Comparison of ENCODE assay signal across 30 cellular contexts in genomic region chr1:230717251-230717650, GRCh38. TPM values are rescaled to one million over a fixed set of nuclear protein-coding genes. Genes with fewer than 3 reads are reported as not detected.
DNase-seq lines count a peak whose midpoint lies in the region; ATAC-seq, FAIRE-seq and TF ChIP-seq lines count a peak whose summit lies in the region.
"Had no signal": no experiment of that assay in that cellular context is flagged by ENCODE, and none has a peak within 500 bp of the region (broad histone marks: within the 10 kb centered on the region; RNA-seq: fewer than 3 reads in every experiment).

No MANE protein-coding gene starts in this region.

- no peak overlapping the region for H2AFZ ChIP-seq in K562 (ENCODE audit: low read depth, low read length)
- H2AFZ ChIP-seq: GM23248, PC-9 had no signal

- H3K36me3 ChIP-seq in breast epithelium (no peaks in the 10 kb centered on the region), K562 (ENCODE audit: control insufficient read depth, insufficient read depth, low read length) (no peaks in the 10 kb centered on the region), liver (ENCODE audit: control insufficient read depth in 4 of 4, insufficient read depth in 3 of 4, low read depth in 1 of 4, low read length in 3 of 4) (no peaks in the 10 kb centered on the region), gastroesophageal sphincter (no peaks in the 10 kb centered on the region)
- H3K36me3 ChIP-seq: SJSA1 had no signal

- H3K27ac Mint-ChIP-seq in MCF 10A (ENCODE audit: low read depth, unreplicated experiment) = no peak overlapping the region
- H3K27ac Mint-ChIP-seq in naive thymus-derived CD8-positive, alpha-beta T cell = no peak overlapping the region
- H3K27ac Mint-ChIP-seq: H9 had no signal

- H3K4me3 ChIP-seq in breast epithelium = no peak overlapping the region
- H3K4me3 ChIP-seq in K562 = no peak overlapping the region
- H3K4me3 ChIP-seq in liver (ENCODE audit: low read depth in 1 of 3, low read length in 3 of 3) = no peak overlapping the region
- no peak overlapping the region for H3K4me3 ChIP-seq in gastroesophageal sphincter
- H3K4me3 ChIP-seq: GM12878, GM23248, PC-9, SJSA1 had no signal

- H4K20me1 ChIP-seq in K562 (replicated peaks; ENCODE audit: control insufficient read depth, insufficient read depth, low read length) = no peaks in the 10 kb centered on the region; the same call in 1 of the 2 replicates

- H3K27me3 Mint-ChIP-seq in MCF 10A (ENCODE audit: insufficient read depth, unreplicated experiment) = no peaks in the 10 kb centered on the region
- H3K27me3 Mint-ChIP-seq in naive thymus-derived CD8-positive, alpha-beta T cell = peaks cover 8 to 30% (median 17%) of the 10 kb centered on the region in 5 donors

- H3K9ac ChIP-seq in K562 (ENCODE audit: insufficient read depth in 1 of 2, low read depth in 2 of 2, low read length in 2 of 2) (no peak overlapping the region), liver (ENCODE audit: low read depth in 1 of 2, low read length in 2 of 2) (no peak overlapping the region)
- H3K9ac ChIP-seq: GM23248 had no signal

- peaks cover 8% of the 10 kb centered on the region for H3K4me1 Mint-ChIP-seq in MCF 10A (ENCODE audit: insufficient read depth, unreplicated experiment)
- no peaks in the 10 kb centered on the region for H3K4me1 Mint-ChIP-seq in naive thymus-derived CD8-positive, alpha-beta T cell

- no TSS peak for BruUV-seq in MCF 10A (replicated peaks; lab: Mats Ljungman, UMichigan)
- BruUV-seq in K562 (replicated peaks; lab: Mats Ljungman, UMichigan) = no TSS peak

- in situ Hi-C loops in K562 (cut with MboI) = no loop called here

- no peak for TF ChIP-seq RAD21 in K562 (CRISPR knock-in tag; conservative IDR thresholded peaks at IDR 0.05 in 1 of 2, IDR thresholded peaks at IDR 0.05 in 1 of 2)
- TF ChIP-seq RAD21 in liver (IDR thresholded peaks at IDR 0.05) = peak in 1 of 2 donors; percentile 28

- H3K4me1 ChIP-seq in breast epithelium = peaks cover 0 to 7% of the 10 kb centered on the region in 2 donors
- no peaks in the 10 kb centered on the region for H3K4me1 ChIP-seq in K562 (replicated peaks in 1 of 2; ENCODE audit: control insufficient read depth in 2 of 2, insufficient read depth in 2 of 2, low read length in 2 of 2)
- H3K4me1 ChIP-seq in liver (ENCODE audit: control insufficient read depth in 4 of 4, insufficient read depth in 4 of 4, low read length in 3 of 4) = peaks cover 3 to 31% (median 20%) of the 10 kb centered on the region in 4 donors
- peaks cover 0 to 23% (median 12%) of the 10 kb centered on the region in 3 donors for H3K4me1 ChIP-seq in gastroesophageal sphincter
- H3K4me1 ChIP-seq: SJSA1 had no signal

- CTCF ChIA-PET in MCF 10A (lab: Yijun Ruan, JAX) = no interaction called here
- CTCF ChIA-PET in K562 (lab: Yijun Ruan, JAX; ENCODE audit: low intra/inter-chr PET ratio) = no interaction called here

- H3K27ac ChIP-seq in breast epithelium (no peak overlapping the region), K562 (ENCODE audit: extremely low read depth, low read depth, low read length) (no peak overlapping the region), liver (ENCODE audit: low read depth in 1 of 2, low read length in 2 of 2) (no peak overlapping the region), gastroesophageal sphincter (no peak overlapping the region)
- H3K27ac ChIP-seq: 22Rv1, GM23248, HL-60, PC-9, SJSA1 had no signal

- H3K36me3 Mint-ChIP-seq in MCF 10A (ENCODE audit: insufficient read depth, unreplicated experiment) = no peaks in the 10 kb centered on the region
- H3K36me3 Mint-ChIP-seq in naive thymus-derived CD8-positive, alpha-beta T cell = peaks cover 0 to 11% (median 0%) of the 10 kb centered on the region in 3 donors

- H3K4me3 Mint-ChIP-seq in MCF 10A (ENCODE audit: unreplicated experiment) = no peak overlapping the region
- no peak overlapping the region for H3K4me3 Mint-ChIP-seq in naive thymus-derived CD8-positive, alpha-beta T cell
- H3K4me3 Mint-ChIP-seq: H9 had no signal

- H3K9me3 ChIP-seq in breast epithelium = peaks cover 0 to 4% of the 10 kb centered on the region in 2 donors
- no peaks in the 10 kb centered on the region for H3K9me3 ChIP-seq in K562 (replicated peaks; ENCODE audit: control insufficient read depth, insufficient read depth, low read depth, low read length)
- H3K9me3 ChIP-seq in liver (ENCODE audit: control insufficient read depth in 4 of 4, low read length in 3 of 4) = peaks cover 0 to 6% (median 0%) of the 10 kb centered on the region in 4 donors
- no peaks in the 10 kb centered on the region for H3K9me3 ChIP-seq in gastroesophageal sphincter

- no peak for FAIRE-seq in K562 (lab: Jason Lieb, UNC)
- FAIRE-seq: D721Med, GM12878 had no signal

- no peaks in the 10 kb centered on the region for H3K9me1 ChIP-seq in K562 (ENCODE audit: control insufficient read depth, insufficient read depth, low read length)

- ATAC-seq in K562 (no peak), gastroesophageal sphincter (no peak)
- no peak for ATAC-seq in naive thymus-derived CD8-positive, alpha-beta T cell
- ATAC-seq: GM12878, Right ventricle myocardium inferior had no signal

- DNase-seq in MCF 10A (ENCODE audit: unreplicated experiment) = peak; percentile 25
- DNase-seq in breast epithelium (ENCODE audit: low spot score in 2 of 2) = no peak
- DNase-seq in HCEC 1CT = peak; percentile 14
- DNase-seq in K562 (ENCODE audit: extremely low read depth in 1 of 4, low spot score in 3 of 4) = no peak
- DNase-seq in hepatic stellate cell (ENCODE audit: low spot score) = no peak
- DNase-seq in naive thymus-derived CD8-positive, alpha-beta T cell = no peak
- DNase-seq: EL, GDM1, GM23248, H9, Kasumi-1, MV-4-11, NCI-H1105, NCI-H146, NCI-H2029, NCI-H2227 treated with DMSO at 0.1 percent for 48 hours, NCI-H526 treated with DMSO at 0.1 percent for 48 hours, PC-9 had no signal

- TF ChIP-seq POLR2A in breast epithelium (IDR thresholded peaks at IDR 0.05) = no peak
- TF ChIP-seq POLR2A in K562 (conservative IDR thresholded peaks at IDR 0.05) = no peak
- TF ChIP-seq POLR2A in gastroesophageal sphincter (IDR thresholded peaks at IDR 0.05) = no peak

- TF ChIP-seq EP300 in K562 (IDR thresholded peaks at IDR 0.05; ENCODE audit: low read length) = no peak
- TF ChIP-seq EP300 in gastroesophageal sphincter (IDR thresholded peaks at IDR 0.05) = no peak

- peaks cover 7% of the 10 kb centered on the region for H3K9me3 Mint-ChIP-seq in MCF 10A (ENCODE audit: unreplicated experiment)
- H3K9me3 Mint-ChIP-seq in naive thymus-derived CD8-positive, alpha-beta T cell = peaks cover 0 to 26% (median 9%) of the 10 kb centered on the region in 9 donors

- H3K4me2 ChIP-seq in K562 (ENCODE audit: insufficient read depth, low read length) = no peak overlapping the region
- H3K4me2 ChIP-seq: PC-9 had no signal

- POLR2A ChIA-PET in MCF 10A (lab: Yijun Ruan, JAX) (no interaction called here), K562 (lab: Yijun Ruan, JAX) (interaction anchor here (0.6 kb wide), 1 partner anchor 216 kb away, joined by 4 read pairs; no protein-coding TSS in a partner anchor)
- POLR2A ChIA-PET in naive thymus-derived CD8-positive, alpha-beta T cell (lab: Charles Lee) = no interaction called here

- TF ChIP-seq CTCF in MCF 10A (IDR thresholded peaks at IDR 0.05; ENCODE audit: unreplicated experiment) (no peak), breast epithelium (IDR thresholded peaks at IDR 0.05) (no peak), K562 (IDR thresholded peaks at IDR 0.05 in 2 of 3, conservative IDR thresholded peaks at IDR 0.05 in 1 of 3; ENCODE audit: insufficient read depth in 2 of 3, low read depth in 1 of 3, low read length in 3 of 3) (no peak), liver (IDR thresholded peaks at IDR 0.05; ENCODE audit: low read depth, low read length, missing input control) (no peak), gastroesophageal sphincter (IDR thresholded peaks at IDR 0.05) (no peak)

- H3K79me2 ChIP-seq in K562 (ENCODE audit: control insufficient read depth, insufficient read depth, low read length) = no peaks in the 10 kb centered on the region

- intact Hi-C loops in MCF 10A (cut with micrococcal nuclease) (no loop called here), breast epithelium (cut with DNase I; ENCODE audit: low total_unique reads) (loop anchor here (10.0 kb wide), 1 partner anchor 1678 kb away; no protein-coding TSS in a partner anchor), K562 (cut with micrococcal nuclease) (no loop called here)

- 0% methylated on average over 1 of the region's 1 CpG for WGBS in K562 (ENCODE audit: insufficient coverage, low coverage, missing lambda C conversion rate)
- WGBS in liver = 86% methylated on average over 1 of the region's 1 CpG
- 78% methylated on average over 1 of the region's 1 CpG; no CpG with 5 or more reads in 1 of the 2 donors for WGBS in gastroesophageal sphincter (ENCODE audit: low coverage in 1 of 2), 2 donors

- no peaks in the 10 kb centered on the region for H3K27me3 ChIP-seq in breast epithelium
- H3K27me3 ChIP-seq in K562 (ENCODE audit: control insufficient read depth in 2 of 2, insufficient read depth in 2 of 2, low read length in 2 of 2) = peaks cover 30 to 32% of the 10 kb centered on the region in 2 experiments
- no peaks in the 10 kb centered on the region for H3K27me3 ChIP-seq in liver (ENCODE audit: control insufficient read depth in 4 of 4, insufficient read depth in 4 of 4, low read length in 3 of 4)
- H3K27me3 ChIP-seq in gastroesophageal sphincter = no peaks in the 10 kb centered on the region
- H3K27me3 ChIP-seq: SJSA1 had no signal

RNA-seq across cellular contexts. Expression of gene AGT, which starts 3.3 kb away (rescaled TPM):
- total RNA-seq in MCF 10A (2022) (not detected in 2 replicates), breast epithelium (1 to 10 TPM in 2 of 3 donors, under 1 TPM in 1; 0.59 to 9.1 (median 8.2) TPM), K562 (2014; rRNA removed) (not detected in 2 replicates), K562 (2014; rRNA removed; fragmentation: Illumina TruSeq; extraction: Trizol) (not detected in 2 replicates), K562 (2015; rRNA removed; fragmentation: Illumina TruSeq; extraction: Trizol) (not detected in 2 replicates), K562 (2021) (0.40 and 0.78 TPM in 2 replicates), liver (1,000 to 10,000 TPM; 1,430 to 1,596 TPM), gastroesophageal sphincter (10 to 100 TPM in 2 of 4 donors, 1 to 10 TPM in 2; 5.0 to 16.0 (median 8.4) TPM)
- total RNA-seq in K562 (2011; cell fraction: chromatin; rRNA removed; ENCODE audit: low replicate concordance) = not detected in 2 replicates
- total RNA-seq in K562 (2011; cell fraction: nucleolus; rRNA removed) = not detected in 2 replicates
- total RNA-seq in K562 (2011; cell fraction: nucleoplasm; rRNA removed) = not detected in 2 replicates
- polyA plus RNA-seq in K562 (2011; rRNA removed) (not detected in 2 replicates), K562 (2014; fragmentation: Illumina TruSeq; extraction: Trizol) (not detected in 2 replicates), K562 (2014; fragmentation: Nextera tagmentation; extraction: Ambion mirVana) (not detected), K562 (2014; rRNA removed) (not detected in 2 replicates), liver (1,000 to 10,000 TPM; 2,582 to 5,119 TPM)
- polyA plus RNA-seq in K562 (2011; cell fraction: cytosol; rRNA removed) = 0.04 TPM in 1 of 2 replicates, not detected in the other
- polyA plus RNA-seq in K562 (2011; cell fraction: nucleus; rRNA removed) = not detected in 2 replicates
- not detected in 2 replicates for polyA plus RNA-seq in K562 (2012)
- polyA minus RNA-seq in K562 (2011; rRNA and poly(A)+ RNA removed) = not detected in 2 replicates
- polyA minus RNA-seq in K562 (2011; cell fraction: cytosol; rRNA and poly(A)+ RNA removed) = 5.2 TPM in 1 of 2 replicates, not detected in the other
- polyA minus RNA-seq in K562 (2011; cell fraction: nucleus; rRNA and poly(A)+ RNA removed) = not detected in 2 replicates
- total RNA-seq in naive thymus-derived CD8-positive, alpha-beta T cell = not detected
- not detected for polyA plus RNA-seq in naive thymus-derived CD8-positive, alpha-beta T cell
- total RNA-seq: GM23248, H9, M059J, NCI-H460, PC-9, RPMI7951, SJSA1 had no signal
- polyA plus RNA-seq: GM12878, GM23248 had no signal

RNA-seq across cellular contexts. Expression of gene CAPN9, which starts 29.9 kb away (rescaled TPM):
- not detected in 2 replicates for total RNA-seq in MCF 10A (2022)
- total RNA-seq in breast epithelium = 1 to 10 TPM in 1 of 3 donors, not detected in 2; 2.3 TPM
- not detected in 2 replicates for total RNA-seq in K562 (2011; cell fraction: chromatin; rRNA removed; ENCODE audit: low replicate concordance)
- not detected in 2 replicates for total RNA-seq in K562 (2011; cell fraction: nucleolus; rRNA removed)
- total RNA-seq in K562 (2011; cell fraction: nucleoplasm; rRNA removed) = not detected in 2 replicates
- not detected in 2 replicates for total RNA-seq in K562 (2014; rRNA removed)
- total RNA-seq in K562 (2014; rRNA removed; fragmentation: Illumina TruSeq; extraction: Trizol) = not detected in 2 replicates
- total RNA-seq in K562 (2015; rRNA removed; fragmentation: Illumina TruSeq; extraction: Trizol) = not detected in 2 replicates
- total RNA-seq in K562 (2021) = not detected in 2 replicates
- not detected in 2 replicates for polyA plus RNA-seq in K562 (2011; rRNA removed)
- not detected in 2 replicates for polyA plus RNA-seq in K562 (2011; cell fraction: cytosol; rRNA removed)
- polyA plus RNA-seq in K562 (2011; cell fraction: nucleus; rRNA removed) = not detected in 2 replicates
- not detected in 2 replicates for polyA plus RNA-seq in K562 (2012)
- not detected in 2 replicates for polyA plus RNA-seq in K562 (2014; fragmentation: Illumina TruSeq; extraction: Trizol)
- polyA plus RNA-seq in K562 (2014; fragmentation: Nextera tagmentation; extraction: Ambion mirVana) = not detected
- not detected in 2 replicates for polyA plus RNA-seq in K562 (2014; rRNA removed)
- not detected in 2 replicates for polyA minus RNA-seq in K562 (2011; rRNA and poly(A)+ RNA removed)
- not detected in 2 replicates for polyA minus RNA-seq in K562 (2011; cell fraction: cytosol; rRNA and poly(A)+ RNA removed)
- not detected in 2 replicates for polyA minus RNA-seq in K562 (2011; cell fraction: nucleus; rRNA and poly(A)+ RNA removed)
- not detected for total RNA-seq in liver
- not detected for polyA plus RNA-seq in liver
- total RNA-seq in naive thymus-derived CD8-positive, alpha-beta T cell = not detected
- not detected for polyA plus RNA-seq in naive thymus-derived CD8-positive, alpha-beta T cell
- total RNA-seq in gastroesophageal sphincter = 1 to 10 TPM in 1 of 4 donors, not detected in 3; 1.2 TPM
- total RNA-seq: GM12878, GM23248, M059J, PC-9, SJSA1 had no signal
- polyA plus RNA-seq: BJ, GM12878, GM23248 had no signal

Comparison
In these comparisons a context has a peak if more than half of its experiments do, and no peak if none do; other contexts are left out.
1. DNase-seq: peak in MCF 10A (single experiment) and HCEC 1CT (single experiment); none in breast epithelium (0 of 2), K562 (0 of 4), hepatic stellate cell (single experiment) and naive thymus-derived CD8-positive, alpha-beta T cell (0 of 10).
2. RNA of gene AGT, which starts 3.3 kb away (total RNA-seq): 1,430 to 1,596 TPM in liver; 5.0 to 16.0 TPM in gastroesophageal sphincter, 0.59 to 9.1 TPM in breast epithelium, not detected in MCF 10A, 0.40 to 0.78 TPM in K562 and not detected in naive thymus-derived CD8-positive, alpha-beta T cell; every median in the first group is over 10 times any median in the second.